Comparison of ENCODE assay signal across 16 cellular contexts in the genomic region with DNA sequence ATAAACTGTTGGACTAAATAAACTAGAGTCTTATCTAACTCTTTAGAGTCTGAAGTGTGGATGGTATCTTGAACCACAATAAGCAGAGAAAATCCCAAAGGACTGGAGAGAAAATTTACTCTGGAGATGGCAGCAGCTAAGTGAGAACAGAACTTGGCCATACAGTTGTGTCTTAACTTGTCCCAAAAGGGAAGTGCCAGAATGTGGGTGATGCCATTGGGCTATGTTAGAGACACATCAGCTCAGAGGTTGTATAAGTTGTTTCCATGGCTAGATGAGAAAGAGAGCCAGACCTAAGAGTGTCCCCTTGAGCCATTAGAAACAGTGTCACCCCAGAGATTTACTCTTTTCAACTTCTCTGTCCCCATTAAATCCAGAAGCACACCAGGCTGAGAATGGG. TPM values are rescaled to one million over a fixed set of nuclear protein-coding genes. Genes with fewer than 3 reads are reported as not detected.
A peak's percentile ranks its signal among the peaks of the same experiment; 100 is the strongest.
DNase-seq lines count a peak whose midpoint lies in the region; ATAC-seq and TF ChIP-seq lines count a peak whose summit lies in the region.
"Had no signal": no experiment of that assay in that cellular context is flagged by ENCODE, and none has a peak within 500 bp of the region (broad histone marks: within the 10 kb centered on the region; RNA-seq: fewer than 3 reads in every experiment).

No MANE protein-coding gene starts in this region.

- no peak overlapping the region for H3K4me2 ChIP-seq in trophoblast cell (ENCODE audit: low read length)

- H3K36me3 ChIP-seq in trophoblast cell (ENCODE audit: control insufficient read depth in 1 of 2, insufficient read depth in 2 of 2, low read length in 2 of 2), result no peaks in the 10 kb centered on the region
- H3K36me3 ChIP-seq: left lung had no signal

- no peaks in the 10 kb centered on the region for H3K9me3 Mint-ChIP-seq in CD14-positive monocyte
- H3K9me3 Mint-ChIP-seq in activated CD8-positive, alpha-beta memory T cell treated with anti-CD3 and anti-CD28 coated beads, Interleukin-2, amount 10 ng/mL, durations not matched to agents 7 days and 5 days (ENCODE audit: low read depth), result no peaks in the 10 kb centered on the region
- H3K9me3 Mint-ChIP-seq: activated naive CD4-positive, alpha-beta T cell treated with anti-CD3 and anti-CD28 coated beads, Interleukin-2, amount 10 ng/mL, durations not matched to agents 7 days and 5 days; WTC11 had no signal

- TF ChIP-seq CTCF in CD14-positive monocyte (IDR thresholded peaks at IDR 0.05), result no peak
- TF ChIP-seq CTCF in NB4 (IDR thresholded peaks at IDR 0.05; ENCODE audit: low read depth, low read length), result no peak
- TF ChIP-seq CTCF in GM10266 (IDR thresholded peaks at IDR 0.05; ENCODE audit: control insufficient read depth, insufficient read depth, low read depth, missing control alignments), result no peak

- H3K23ac ChIP-seq in trophoblast cell (ENCODE audit: low read length), result no peak overlapping the region

- no peak overlapping the region for H4K91ac ChIP-seq in trophoblast cell (ENCODE audit: low read depth, low read length)

- peaks cover 3% of the 10 kb centered on the region for H3K79me1 ChIP-seq in trophoblast cell (ENCODE audit: low read length)

- no peak overlapping the region for H2AK5ac ChIP-seq in trophoblast cell (ENCODE audit: low read length)

- CTCF ChIA-PET in activated CD8-positive, alpha-beta memory T cell treated with anti-CD3 and anti-CD28 coated beads, Interleukin-2, amount 10 ng/mL, durations not matched to agents 7 days and 5 days (lab: Charles Lee), result no interaction called here

- H3K4me3 ChIP-seq in NB4 (ENCODE audit: low read depth, low read length) (no peak overlapping the region), trophoblast cell (ENCODE audit: low read depth, low read length) (no peak overlapping the region)
- H3K4me3 ChIP-seq: left lung had no signal

- no peak for TF ChIP-seq POLR2A in NB4 (IDR thresholded peaks at IDR 0.05; ENCODE audit: extremely low read depth, insufficient read length)

- peaks cover 21 to 25% of the 10 kb centered on the region in 2 donors for H3K36me3 Mint-ChIP-seq in CD14-positive monocyte
- H3K36me3 Mint-ChIP-seq in activated CD8-positive, alpha-beta memory T cell treated with anti-CD3 and anti-CD28 coated beads, Interleukin-2, amount 10 ng/mL, durations not matched to agents 7 days and 5 days, result peaks cover 14% of the 10 kb centered on the region
- H3K36me3 Mint-ChIP-seq: WTC11 had no signal

- no peak overlapping the region for H3K18ac ChIP-seq in trophoblast cell (ENCODE audit: low read length)

- intact Hi-C loops in CD14-positive monocyte (cut with micrococcal nuclease), result no loop called here

- ATAC-seq in HG03378 (IDR thresholded peaks at IDR 0.05; ENCODE audit: unreplicated experiment), result no peak
- ATAC-seq in activated CD8-positive, alpha-beta memory T cell treated with anti-CD3 and anti-CD28 coated beads, Interleukin-2, amount 10 ng/mL, durations not matched to agents 7 days and 5 days, result no peak
- ATAC-seq: left lung, WTC11 had no signal

- no peak overlapping the region for H2AFZ ChIP-seq in trophoblast cell (ENCODE audit: insufficient read depth, low read length, poor library complexity)

- no peak overlapping the region for H4K8ac ChIP-seq in trophoblast cell (ENCODE audit: low read depth, low read length)

- H2BK5ac ChIP-seq in trophoblast cell (ENCODE audit: low read depth, low read length, poor library complexity), result no peak overlapping the region

- no peak overlapping the region for H4K12ac ChIP-seq in trophoblast cell (ENCODE audit: low read depth, low read length)

- no peaks in the 10 kb centered on the region for H3K27me3 ChIP-seq in trophoblast cell (ENCODE audit: insufficient read depth, low read length)
- H3K27me3 ChIP-seq: left lung had no signal

- H3K4ac ChIP-seq in trophoblast cell (ENCODE audit: low read depth, low read length), result peak overlapping the region; percentile 72

- H3K79me2 ChIP-seq in trophoblast cell (ENCODE audit: control insufficient read depth, insufficient read depth, low read length, poor library complexity), result peaks cover 5% of the 10 kb centered on the region

- no peak overlapping the region for H2BK120ac ChIP-seq in trophoblast cell (ENCODE audit: insufficient read depth, low read length, poor library complexity)

- H3K14ac ChIP-seq in trophoblast cell (ENCODE audit: low read length), result no peak overlapping the region

- no peak overlapping the region for H3K9ac ChIP-seq in trophoblast cell (ENCODE audit: low read length)

- peaks cover 10 to 14% of the 10 kb centered on the region in 2 experiments for H3K4me1 ChIP-seq in trophoblast cell (ENCODE audit: control insufficient read depth in 1 of 2, insufficient read depth in 2 of 2, low read length in 2 of 2)

- H2BK12ac ChIP-seq in trophoblast cell (ENCODE audit: low read length), result no peak overlapping the region

- H3K9me3 ChIP-seq in trophoblast cell (ENCODE audit: insufficient read depth, low read depth, low read length), result no peaks in the 10 kb centered on the region
- H3K9me3 ChIP-seq: left lung had no signal

- peaks cover 65% of the 10 kb centered on the region for H3K4me1 Mint-ChIP-seq in CD14-positive monocyte
- H3K4me1 Mint-ChIP-seq in activated CD8-positive, alpha-beta memory T cell treated with anti-CD3 and anti-CD28 coated beads, Interleukin-2, amount 10 ng/mL, durations not matched to agents 7 days and 5 days, result peaks cover 48% of the 10 kb centered on the region

- H3K27ac Mint-ChIP-seq in CD14-positive monocyte, result peak overlapping the region in 5 of 7 donors; percentile 3 to 70 (median 26)
- H3K27ac Mint-ChIP-seq in activated CD8-positive, alpha-beta memory T cell treated with anti-CD3 and anti-CD28 coated beads, Interleukin-2, amount 10 ng/mL, durations not matched to agents 7 days and 5 days, result no peak overlapping the region
- H3K27ac Mint-ChIP-seq: activated naive CD4-positive, alpha-beta T cell treated with anti-CD3 and anti-CD28 coated beads, Interleukin-2, amount 10 ng/mL, durations not matched to agents 7 days and 5 days; IgD-negative memory B cell; WTC11 had no signal

- H3K27ac ChIP-seq in epithelial cell of prostate (peak overlapping the region; percentile 24), trophoblast cell (ENCODE audit: low read depth, low read length) (no peak overlapping the region)

- H3K4me3 Mint-ChIP-seq in CD14-positive monocyte, result no peak overlapping the region
- H3K4me3 Mint-ChIP-seq in activated CD8-positive, alpha-beta memory T cell treated with anti-CD3 and anti-CD28 coated beads, Interleukin-2, amount 10 ng/mL, durations not matched to agents 7 days and 5 days, result no peak overlapping the region
- H3K4me3 Mint-ChIP-seq: activated naive CD4-positive, alpha-beta T cell treated with anti-CD3 and anti-CD28 coated beads, Interleukin-2, amount 10 ng/mL, durations not matched to agents 7 days and 5 days; WTC11 had no signal

- H3K27me3 Mint-ChIP-seq in CD14-positive monocyte (ENCODE audit: low read depth in 3 of 3), result no peaks in the 10 kb centered on the region
- H3K27me3 Mint-ChIP-seq in activated CD8-positive, alpha-beta memory T cell treated with anti-CD3 and anti-CD28 coated beads, Interleukin-2, amount 10 ng/mL, durations not matched to agents 7 days and 5 days, result no peaks in the 10 kb centered on the region
- H3K27me3 Mint-ChIP-seq: activated naive CD4-positive, alpha-beta T cell treated with anti-CD3 and anti-CD28 coated beads, Interleukin-2, amount 10 ng/mL, durations not matched to agents 7 days and 5 days had no signal

- DNase-seq in CD14-positive monocyte (ENCODE audit: low spot score) (no peak), NB4 (ENCODE audit: low read depth) (peak; percentile 62), epithelial cell of prostate (ENCODE audit: low read depth, low spot score) (no peak), trophoblast cell (no peak), GM10266 (ENCODE audit: extremely low spot score) (no peak)
- DNase-seq in activated CD4-positive, alpha-beta T cell treated with anti-CD3 and anti-CD28 coated beads for 48 hours, result no peak
- no peak for DNase-seq in activated CD8-positive, alpha-beta memory T cell treated with anti-CD3 and anti-CD28 coated beads, Interleukin-2, amount 10 ng/mL, durations not matched to agents 7 days and 5 days
- DNase-seq: activated CD8-positive, alpha-beta memory T cell treated with anti-CD3 and anti-CD28 coated beads, Interleukin-2, amount 50 U/mL, for 48 hours; activated naive CD4-positive, alpha-beta T cell treated with anti-CD3 and anti-CD28 coated beads, Interleukin-2, amount 10 ng/mL, durations not matched to agents 7 days and 5 days; caudate nucleus; left lung; NCI-H1694 treated with DMSO at 0.1 percent for 48 hours; NCI-H69 had no signal

RNA-seq across cellular contexts. Expression of gene FOXO3, which starts 36.2 kb away (rescaled TPM):
- 10 to 100 TPM; 15.4 to 17.5 TPM for polyA plus RNA-seq in CD14-positive monocyte
- 30.9 and 31.9 TPM in 2 replicates for polyA plus RNA-seq in trophoblast cell (2013)
- total RNA-seq in activated CD8-positive, alpha-beta memory T cell treated with anti-CD3 and anti-CD28 coated beads, Interleukin-2, amount 10 ng/mL, durations not matched to agents 7 days and 5 days, result 10 to 100 TPM; 13.4 to 14.7 TPM
